21 cellular contexts compared by ENCODE assay signal in the genomic region with DNA sequence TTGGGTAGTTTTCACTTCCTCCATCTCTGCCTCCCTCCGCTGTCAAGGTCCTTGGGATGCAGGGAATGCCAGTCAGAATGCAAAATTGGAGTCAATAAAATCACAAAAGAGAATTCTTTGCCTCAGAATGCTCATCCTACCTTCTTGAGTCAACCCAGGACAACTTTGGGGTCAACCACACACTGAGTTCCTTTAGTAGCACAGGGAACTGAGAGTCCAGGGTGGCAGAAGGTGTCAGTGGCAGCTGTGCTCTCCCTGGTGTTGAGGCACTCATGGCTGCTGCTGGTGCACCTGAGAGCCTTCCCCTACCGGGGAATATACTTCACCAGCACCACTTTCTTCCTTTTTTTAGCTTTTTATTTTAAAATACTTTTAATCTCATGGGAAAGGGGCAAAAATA. TPM values are rescaled to one million over a fixed set of nuclear protein-coding genes. Genes with fewer than 3 reads are reported as not detected.
A peak's percentile ranks its signal among the peaks of the same experiment; 100 is the strongest.
DNase-seq lines count a peak whose midpoint lies in the region; ATAC-seq, FAIRE-seq and TF ChIP-seq lines count a peak whose summit lies in the region.
"Had no signal": no experiment of that assay in that cellular context is flagged by ENCODE, and none has a peak within 500 bp of the region (broad histone marks: within the 10 kb centered on the region; RNA-seq: fewer than 3 reads in every experiment).

No MANE protein-coding gene starts in this region.

- H3K4me3 ChIP-seq in right cardiac atrium (ENCODE audit: low read length) = no peak overlapping the region
- H3K4me3 ChIP-seq in endothelial cell of umbilical vein (replicated peaks in 1 of 3; ENCODE audit: insufficient read depth in 1 of 3, low read depth in 1 of 3, low read length in 3 of 3) = no peak overlapping the region
- H3K4me3 ChIP-seq in upper lobe of right lung = no peak overlapping the region
- H3K4me3 ChIP-seq: A549, BLaER1, HAP-1, suprapubic skin had no signal

- DNase-seq in right cardiac atrium = no peak
- DNase-seq in Right ventricle myocardium superior = no peak
- no peak for DNase-seq in endothelial cell of umbilical vein (ENCODE audit: low read depth, low spot score)
- no peak for DNase-seq in upper lobe of right lung
- no peak for DNase-seq in GDM1 (lab: John Stamatoyannopoulos, UW)
- no peak for DNase-seq in natural killer cell
- DNase-seq in GF-D8 (lab: John Stamatoyannopoulos, UW) = no peak
- DNase-seq: activated CD4-positive, alpha-beta T cell treated with anti-CD3 and anti-CD28 coated beads, Interleukin-2, amount 50 U/mL, for 1 hour; amygdala; caudate nucleus; foreskin melanocyte; NCI-H2029 treated with DMSO at 0.1 percent for 48 hours; NCI-H510A; stimulated activated CD8-positive, alpha-beta memory T cell treated with anti-CD3 and anti-CD28 coated beads, Interleukin-4, amount 100 ng/mL, for 48 hours; T-cell had no signal

- H3K9ac ChIP-seq in endothelial cell of umbilical vein (replicated peaks; ENCODE audit: extremely low read depth, insufficient read depth, low read length) = no peak overlapping the region
- H3K9ac ChIP-seq: BLaER1 had no signal

- no peaks in the 10 kb centered on the region for H3K9me3 Mint-ChIP-seq in natural killer cell
- H3K9me3 Mint-ChIP-seq: T-cell had no signal

- H3K9me3 ChIP-seq in right cardiac atrium (ENCODE audit: control insufficient read depth, low read length) (no peaks in the 10 kb centered on the region), endothelial cell of umbilical vein (replicated peaks; ENCODE audit: control insufficient read depth, insufficient read depth, low read length) (no peaks in the 10 kb centered on the region), upper lobe of right lung (no peaks in the 10 kb centered on the region)
- H3K9me3 ChIP-seq: A549, BLaER1, HAP-1, suprapubic skin had no signal

- FAIRE-seq in endothelial cell of umbilical vein (lab: Jason Lieb, UNC) = no peak
- FAIRE-seq: A549 had no signal

- ATAC-seq in right cardiac atrium = no peak
- no peak for ATAC-seq in Right ventricle myocardium superior (ENCODE audit: poor library complexity)
- peak; percentile 70 for ATAC-seq in HG02610 (IDR thresholded peaks at IDR 0.05; ENCODE audit: unreplicated experiment)
- ATAC-seq in upper lobe of right lung = no peak
- ATAC-seq in natural killer cell = no peak
- ATAC-seq: A549, T-cell had no signal

- TF ChIP-seq CTCF in endothelial cell of umbilical vein (IDR thresholded peaks at IDR 0.05; ENCODE audit: extremely low read depth in 1 of 2, insufficient read depth in 1 of 2, low read depth in 1 of 2, low read length in 2 of 2) (no peak), upper lobe of right lung (IDR thresholded peaks at IDR 0.05) (no peak), natural killer cell (IDR thresholded peaks at IDR 0.05) (no peak)

- BruUV-seq in endothelial cell of umbilical vein (replicated peaks; lab: Mats Ljungman, UMichigan) = no TSS peak

- no peak for TF ChIP-seq POLR2A in endothelial cell of umbilical vein (IDR thresholded peaks at IDR 0.05; ENCODE audit: low read depth, low read length)

- intact Hi-C loops in right cardiac atrium (cut with DNase I) = no loop called here
- intact Hi-C loops in Right ventricle myocardium superior (cut with DNase I) = no loop called here
- intact Hi-C loops in endothelial cell of umbilical vein (cut with micrococcal nuclease) = no loop called here
- intact Hi-C loops in upper lobe of right lung (cut with DNase I) = no loop called here
- intact Hi-C loops in natural killer cell (cut with micrococcal nuclease) = no loop called here

- peaks cover 3 to 5% of the 10 kb centered on the region in 2 experiments for H3K36me3 ChIP-seq in endothelial cell of umbilical vein (ENCODE audit: control insufficient read depth in 2 of 2, extremely low read depth in 1 of 2, insufficient read depth in 2 of 2, low read length in 2 of 2)
- H3K36me3 ChIP-seq in upper lobe of right lung = no peaks in the 10 kb centered on the region
- H3K36me3 ChIP-seq: BLaER1, HAP-1, suprapubic skin had no signal

- WGBS in right cardiac atrium = 88% methylated on average over 2 of the region's 2 CpGs

- H3K27me3 ChIP-seq in right cardiac atrium (ENCODE audit: control insufficient read depth, insufficient read depth) (no peaks in the 10 kb centered on the region), endothelial cell of umbilical vein (ENCODE audit: control insufficient read depth in 2 of 2, insufficient read depth in 2 of 2, low read length in 2 of 2) (no peaks in the 10 kb centered on the region), upper lobe of right lung (no peaks in the 10 kb centered on the region)
- H3K27me3 ChIP-seq: BLaER1, suprapubic skin had no signal

- no peaks in the 10 kb centered on the region for H3K27me3 Mint-ChIP-seq in natural killer cell (ENCODE audit: low read depth in 2 of 2)
- H3K27me3 Mint-ChIP-seq: T-cell had no signal

- H3K27ac ChIP-seq in right cardiac atrium (ENCODE audit: low read length) = peak overlapping the region; percentile 8
- H3K27ac ChIP-seq in endothelial cell of umbilical vein (ENCODE audit: insufficient read depth, low read depth, low read length) = no peak overlapping the region
- H3K27ac ChIP-seq in upper lobe of right lung = peak overlapping the region; percentile 75
- H3K27ac ChIP-seq: A549, BLaER1, epithelial cell of prostate, suprapubic skin had no signal

- H4K20me1 ChIP-seq in endothelial cell of umbilical vein (replicated peaks; ENCODE audit: control insufficient read depth, extremely low read depth, insufficient read depth, low read length) = no peaks in the 10 kb centered on the region
- H4K20me1 ChIP-seq: BLaER1 had no signal

- H2AFZ ChIP-seq in endothelial cell of umbilical vein (ENCODE audit: low read depth, low read length) = peak overlapping the region; percentile 58

- H3K4me2 ChIP-seq in endothelial cell of umbilical vein (ENCODE audit: insufficient read depth, low read length) = no peak overlapping the region
- H3K4me2 ChIP-seq: A549, BLaER1 had no signal

- H3K9me1 ChIP-seq in endothelial cell of umbilical vein (replicated peaks; ENCODE audit: control insufficient read depth, extremely low read depth, insufficient read depth, low read length) = no peaks in the 10 kb centered on the region

- no peak overlapping the region for H3K27ac Mint-ChIP-seq in natural killer cell

- dilution Hi-C loops in endothelial cell of umbilical vein (cut with MboI; ENCODE audit: extremely low pct_ligation_motif_present, low sequenced_read_pairs) = no loop called here

- POLR2A ChIA-PET in endothelial cell of umbilical vein (lab: Charles Lee) = no interaction called here

- H3K4me3 Mint-ChIP-seq in natural killer cell = no peak overlapping the region
- H3K4me3 Mint-ChIP-seq: T-cell had no signal

- peaks cover 2% of the 10 kb centered on the region for H3K79me2 ChIP-seq in endothelial cell of umbilical vein (ENCODE audit: control insufficient read depth, insufficient read depth, low read length)

- no peaks in the 10 kb centered on the region for H3K4me1 ChIP-seq in right cardiac atrium (ENCODE audit: control insufficient read depth, insufficient read depth, low read length)
- H3K4me1 ChIP-seq in endothelial cell of umbilical vein (ENCODE audit: control insufficient read depth, extremely low read depth, insufficient read depth, low read length) = peaks cover 25% of the 10 kb centered on the region
- no peaks in the 10 kb centered on the region for H3K4me1 ChIP-seq in upper lobe of right lung
- H3K4me1 ChIP-seq: A549, HAP-1 had no signal

- H3K4me1 Mint-ChIP-seq in natural killer cell = peaks cover 0 to 3% of the 10 kb centered on the region in 2 donors

- H3K36me3 Mint-ChIP-seq in natural killer cell = no peaks in the 10 kb centered on the region
- H3K36me3 Mint-ChIP-seq: T-cell had no signal

- CTCF ChIA-PET in endothelial cell of umbilical vein (lab: Charles Lee) = no interaction called here

RNA-seq across cellular contexts. Expression of a gene that starts 0.8 kb away (rescaled TPM):
- total RNA-seq in right cardiac atrium = 10 to 100 TPM; 14.4 to 27.6 (median 22.1) TPM
- 33.5 TPM for polyA plus RNA-seq in right cardiac atrium
- total RNA-seq in Right ventricle myocardium superior = 22.4 TPM
- total RNA-seq in endothelial cell of umbilical vein = 114 and 120 TPM in 2 replicates
- 41.7 and 41.8 TPM in 2 replicates for polyA plus RNA-seq in endothelial cell of umbilical vein
- polyA plus RNA-seq in endothelial cell of umbilical vein (2011; cell fraction: cytosol; rRNA removed) = 25.2 and 31.9 TPM in 2 replicates
- polyA plus RNA-seq in endothelial cell of umbilical vein (2011; cell fraction: nucleus; rRNA removed) = 186 and 198 TPM in 2 replicates
- 8.5 and 10.9 TPM in 2 replicates for polyA plus RNA-seq in endothelial cell of umbilical vein (2012)
- 33.6 and 45.1 TPM in 2 replicates for polyA minus RNA-seq in endothelial cell of umbilical vein
- not detected for polyA minus RNA-seq in endothelial cell of umbilical vein (2011; cell fraction: cytosol; rRNA and poly(A)+ RNA removed)
- polyA minus RNA-seq in endothelial cell of umbilical vein (2011; cell fraction: nucleus; rRNA and poly(A)+ RNA removed) = 51.9 and 66.9 TPM in 2 replicates
- total RNA-seq in upper lobe of right lung = 78.7 TPM
- total RNA-seq in natural killer cell = 1 to 10 TPM; 2.6 to 4.8 (median 2.7) TPM

RNA-seq across cellular contexts. Expression of a gene that starts 32.3 kb away (rescaled TPM):
- total RNA-seq in right cardiac atrium (1 to 10 TPM; 5.9 to 9.5 (median 8.3) TPM), Right ventricle myocardium superior (4.1 TPM), endothelial cell of umbilical vein (21.6 and 22.8 TPM in 2 replicates), upper lobe of right lung (51.9 TPM), natural killer cell (100 to 1,000 TPM; 216 to 240 (median 221) TPM)
- polyA plus RNA-seq in right cardiac atrium (4.0 TPM), endothelial cell of umbilical vein (19.5 and 24.9 TPM in 2 replicates)
- 21.2 and 23.1 TPM in 2 replicates for polyA plus RNA-seq in endothelial cell of umbilical vein (2011; cell fraction: cytosol; rRNA removed)
- 16.1 and 19.8 TPM in 2 replicates for polyA plus RNA-seq in endothelial cell of umbilical vein (2011; cell fraction: nucleus; rRNA removed)
- polyA plus RNA-seq in endothelial cell of umbilical vein (2012) = 18.5 and 21.3 TPM in 2 replicates
- polyA minus RNA-seq in endothelial cell of umbilical vein = 8.5 and 11.2 TPM in 2 replicates
- not detected for polyA minus RNA-seq in endothelial cell of umbilical vein (2011; cell fraction: cytosol; rRNA and poly(A)+ RNA removed)
- 4.0 and 4.1 TPM in 2 replicates for polyA minus RNA-seq in endothelial cell of umbilical vein (2011; cell fraction: nucleus; rRNA and poly(A)+ RNA removed)

RNA-seq across cellular contexts. Expression of a gene that starts 34.7 kb away (rescaled TPM):
- 10 to 100 TPM; 44.1 to 61.0 (median 51.8) TPM for total RNA-seq in right cardiac atrium
- 44.7 TPM for polyA plus RNA-seq in right cardiac atrium
- 39.1 TPM for total RNA-seq in Right ventricle myocardium superior
- total RNA-seq in endothelial cell of umbilical vein = 95.9 and 100 TPM in 2 replicates
- polyA plus RNA-seq in endothelial cell of umbilical vein = 75.5 and 82.3 TPM in 2 replicates
- polyA plus RNA-seq in endothelial cell of umbilical vein (2011; cell fraction: cytosol; rRNA removed) = 58.2 and 74.0 TPM in 2 replicates
- 292 and 336 TPM in 2 replicates for polyA plus RNA-seq in endothelial cell of umbilical vein (2011; cell fraction: nucleus; rRNA removed)
- 46.3 and 49.9 TPM in 2 replicates for polyA plus RNA-seq in endothelial cell of umbilical vein (2012)
- 80.9 and 94.8 TPM in 2 replicates for polyA minus RNA-seq in endothelial cell of umbilical vein
- 15.5 TPM for polyA minus RNA-seq in endothelial cell of umbilical vein (2011; cell fraction: cytosol; rRNA and poly(A)+ RNA removed)
- polyA minus RNA-seq in endothelial cell of umbilical vein (2011; cell fraction: nucleus; rRNA and poly(A)+ RNA removed) = 75.3 and 93.4 TPM in 2 replicates
- total RNA-seq in upper lobe of right lung = 100 TPM
- total RNA-seq in natural killer cell = 100 to 1,000 TPM; 111 to 116 (median 112) TPM

RNA-seq across cellular contexts. Expression of a gene that starts 40.6 kb away (rescaled TPM):
- total RNA-seq in right cardiac atrium = 1 to 10 TPM; 1.8 to 3.6 (median 3.5) TPM
- 1.6 TPM for polyA plus RNA-seq in right cardiac atrium
- total RNA-seq in Right ventricle myocardium superior = 1.6 TPM
- 12.0 and 18.5 TPM in 2 replicates for total RNA-seq in endothelial cell of umbilical vein
- polyA plus RNA-seq in endothelial cell of umbilical vein = 4.6 and 5.1 TPM in 2 replicates
- 1.6 and 2.5 TPM in 2 replicates for polyA plus RNA-seq in endothelial cell of umbilical vein (2011; cell fraction: cytosol; rRNA removed)
- polyA plus RNA-seq in endothelial cell of umbilical vein (2011; cell fraction: nucleus; rRNA removed) = 50.2 and 63.4 TPM in 2 replicates
- 5.0 and 5.9 TPM in 2 replicates for polyA plus RNA-seq in endothelial cell of umbilical vein (2012)
- 1.2 and 2.0 TPM in 2 replicates for polyA minus RNA-seq in endothelial cell of umbilical vein
- polyA minus RNA-seq in endothelial cell of umbilical vein (2011; cell fraction: cytosol; rRNA and poly(A)+ RNA removed) = 0.72 TPM
- polyA minus RNA-seq in endothelial cell of umbilical vein (2011; cell fraction: nucleus; rRNA and poly(A)+ RNA removed) = 7.6 and 8.2 TPM in 2 replicates
- 1,590 TPM for total RNA-seq in upper lobe of right lung
- total RNA-seq in natural killer cell = 10 to 100 TPM; 19.0 to 25.1 (median 22.9) TPM

RNA-seq across cellular contexts. Expression of a gene that starts 46.5 kb away (rescaled TPM):
- total RNA-seq in right cardiac atrium (10 to 100 TPM; 73.2 to 88.3 (median 76.7) TPM), Right ventricle myocardium superior (94.6 TPM), endothelial cell of umbilical vein (48.0 and 49.2 TPM in 2 replicates), upper lobe of right lung (44.6 TPM), natural killer cell (10 to 100 TPM; 35.1 to 39.2 (median 36.6) TPM)
- polyA plus RNA-seq in right cardiac atrium (118 TPM), endothelial cell of umbilical vein (96.0 and 100 TPM in 2 replicates)
- 68.3 and 70.6 TPM in 2 replicates for polyA plus RNA-seq in endothelial cell of umbilical vein (2011; cell fraction: cytosol; rRNA removed)
- polyA plus RNA-seq in endothelial cell of umbilical vein (2011; cell fraction: nucleus; rRNA removed) = 25.0 and 33.5 TPM in 2 replicates
- polyA plus RNA-seq in endothelial cell of umbilical vein (2012) = 49.3 and 51.6 TPM in 2 replicates
- 33.7 and 36.1 TPM in 2 replicates for polyA minus RNA-seq in endothelial cell of umbilical vein
- polyA minus RNA-seq in endothelial cell of umbilical vein (2011; cell fraction: cytosol; rRNA and poly(A)+ RNA removed) = 25.4 TPM
- polyA minus RNA-seq in endothelial cell of umbilical vein (2011; cell fraction: nucleus; rRNA and poly(A)+ RNA removed) = 4.4 and 9.6 TPM in 2 replicates
